Comparison of ENCODE assay signal across 1 cellular context in the genomic region with DNA sequence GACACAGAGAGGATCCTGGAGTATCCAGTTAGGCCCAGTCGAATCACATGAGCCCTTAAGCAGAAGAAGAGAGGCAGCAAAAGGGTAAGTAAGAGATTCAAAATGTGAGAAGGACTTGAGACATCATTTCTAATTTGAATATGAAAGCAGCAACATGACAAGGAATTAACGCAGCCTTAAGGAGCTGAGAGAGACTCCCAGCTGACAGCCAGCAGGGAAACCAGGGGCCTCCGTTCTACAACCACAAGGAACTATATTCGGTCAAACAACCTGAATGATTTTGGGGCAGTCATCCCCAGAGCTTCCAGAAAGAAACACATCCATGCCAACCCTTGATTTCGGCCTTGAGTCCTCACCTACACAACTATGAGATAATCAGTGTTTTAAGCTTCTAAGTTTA.
TF ChIP-seq lines count a peak whose summit lies in the region.

No MANE protein-coding gene starts in this region.

TF ChIP-seq in GM23338, 12 proteins besides CTCF, POLR2A, EP300 and RAD21:
- TF ChIP-seq, protein P1, sequence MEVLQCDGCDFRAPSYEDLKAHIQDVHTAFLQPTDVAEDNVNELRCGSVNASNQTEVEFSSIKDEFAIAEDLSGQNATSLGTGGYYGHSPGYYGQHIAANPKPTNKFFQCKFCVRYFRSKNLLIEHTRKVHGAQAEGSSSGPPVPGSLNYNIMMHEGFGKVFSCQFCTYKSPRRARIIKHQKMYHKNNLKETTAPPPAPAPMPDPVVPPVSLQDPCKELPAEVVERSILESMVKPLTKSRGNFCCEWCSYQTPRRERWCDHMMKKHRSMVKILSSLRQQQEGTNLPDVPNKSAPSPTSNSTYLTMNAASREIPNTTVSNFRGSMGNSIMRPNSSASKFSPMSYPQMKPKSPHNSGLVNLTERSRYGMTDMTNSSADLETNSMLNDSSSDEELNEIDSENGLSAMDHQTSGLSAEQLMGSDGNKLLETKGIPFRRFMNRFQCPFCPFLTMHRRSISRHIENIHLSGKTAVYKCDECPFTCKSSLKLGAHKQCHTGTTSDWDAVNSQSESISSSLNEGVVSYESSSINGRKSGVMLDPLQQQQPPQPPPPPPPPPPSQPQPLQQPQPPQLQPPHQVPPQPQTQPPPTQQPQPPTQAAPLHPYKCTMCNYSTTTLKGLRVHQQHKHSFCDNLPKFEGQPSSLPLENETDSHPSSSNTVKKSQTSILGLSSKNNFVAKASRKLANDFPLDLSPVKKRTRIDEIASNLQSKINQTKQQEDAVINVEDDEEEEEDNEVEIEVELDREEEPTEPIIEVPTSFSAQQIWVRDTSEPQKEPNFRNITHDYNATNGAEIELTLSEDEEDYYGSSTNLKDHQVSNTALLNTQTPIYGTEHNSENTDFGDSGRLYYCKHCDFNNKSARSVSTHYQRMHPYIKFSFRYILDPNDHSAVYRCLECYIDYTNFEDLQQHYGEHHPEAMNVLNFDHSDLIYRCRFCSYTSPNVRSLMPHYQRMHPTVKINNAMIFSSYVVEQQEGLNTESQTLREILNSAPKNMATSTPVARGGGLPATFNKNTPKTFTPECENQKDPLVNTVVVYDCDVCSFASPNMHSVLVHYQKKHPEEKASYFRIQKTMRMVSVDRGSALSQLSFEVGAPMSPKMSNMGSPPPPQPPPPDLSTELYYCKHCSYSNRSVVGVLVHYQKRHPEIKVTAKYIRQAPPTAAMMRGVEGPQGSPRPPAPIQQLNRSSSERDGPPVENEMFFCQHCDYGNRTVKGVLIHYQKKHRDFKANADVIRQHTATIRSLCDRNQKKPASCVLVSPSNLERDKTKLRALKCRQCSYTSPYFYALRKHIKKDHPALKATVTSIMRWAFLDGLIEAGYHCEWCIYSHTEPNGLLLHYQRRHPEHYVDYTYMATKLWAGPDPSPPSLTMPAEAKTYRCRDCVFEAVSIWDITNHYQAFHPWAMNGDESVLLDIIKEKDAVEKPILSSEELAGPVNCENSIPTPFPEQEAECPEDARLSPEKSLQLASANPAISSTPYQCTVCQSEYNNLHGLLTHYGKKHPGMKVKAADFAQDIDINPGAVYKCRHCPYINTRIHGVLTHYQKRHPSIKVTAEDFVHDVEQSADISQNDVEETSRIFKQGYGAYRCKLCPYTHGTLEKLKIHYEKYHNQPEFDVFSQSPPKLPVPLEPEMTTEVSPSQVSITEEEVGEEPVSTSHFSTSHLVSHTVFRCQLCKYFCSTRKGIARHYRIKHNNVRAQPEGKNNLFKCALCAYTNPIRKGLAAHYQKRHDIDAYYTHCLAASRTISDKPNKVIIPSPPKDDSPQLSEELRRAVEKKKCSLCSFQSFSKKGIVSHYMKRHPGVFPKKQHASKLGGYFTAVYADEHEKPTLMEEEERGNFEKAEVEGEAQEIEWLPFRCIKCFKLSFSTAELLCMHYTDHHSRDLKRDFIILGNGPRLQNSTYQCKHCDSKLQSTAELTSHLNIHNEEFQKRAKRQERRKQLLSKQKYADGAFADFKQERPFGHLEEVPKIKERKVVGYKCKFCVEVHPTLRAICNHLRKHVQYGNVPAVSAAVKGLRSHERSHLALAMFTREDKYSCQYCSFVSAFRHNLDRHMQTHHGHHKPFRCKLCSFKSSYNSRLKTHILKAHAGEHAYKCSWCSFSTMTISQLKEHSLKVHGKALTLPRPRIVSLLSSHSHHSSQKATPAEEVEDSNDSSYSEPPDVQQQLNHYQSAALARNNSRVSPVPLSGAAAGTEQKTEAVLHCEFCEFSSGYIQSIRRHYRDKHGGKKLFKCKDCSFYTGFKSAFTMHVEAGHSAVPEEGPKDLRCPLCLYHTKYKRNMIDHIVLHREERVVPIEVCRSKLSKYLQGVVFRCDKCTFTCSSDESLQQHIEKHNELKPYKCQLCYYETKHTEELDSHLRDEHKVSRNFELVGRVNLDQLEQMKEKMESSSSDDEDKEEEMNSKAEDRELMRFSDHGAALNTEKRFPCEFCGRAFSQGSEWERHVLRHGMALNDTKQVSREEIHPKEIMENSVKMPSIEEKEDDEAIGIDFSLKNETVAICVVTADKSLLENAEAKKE (CRISPR knock-in tag; IDR thresholded peaks at IDR 0.05) = no peak
- TF ChIP-seq EZH2 (IDR thresholded peaks at IDR 0.05; ENCODE audit: low read depth, unreplicated experiment) = no peak
- TF ChIP-seq EZH2phosphoT487 (IDR thresholded peaks at IDR 0.05; ENCODE audit: unreplicated experiment) = no peak
- no peak for TF ChIP-seq JUNB (IDR thresholded peaks at IDR 0.05; ENCODE audit: unreplicated experiment)
- no peak for TF ChIP-seq STAT1 (IDR thresholded peaks at IDR 0.05; ENCODE audit: unreplicated experiment)
- TF ChIP-seq, protein P2, sequence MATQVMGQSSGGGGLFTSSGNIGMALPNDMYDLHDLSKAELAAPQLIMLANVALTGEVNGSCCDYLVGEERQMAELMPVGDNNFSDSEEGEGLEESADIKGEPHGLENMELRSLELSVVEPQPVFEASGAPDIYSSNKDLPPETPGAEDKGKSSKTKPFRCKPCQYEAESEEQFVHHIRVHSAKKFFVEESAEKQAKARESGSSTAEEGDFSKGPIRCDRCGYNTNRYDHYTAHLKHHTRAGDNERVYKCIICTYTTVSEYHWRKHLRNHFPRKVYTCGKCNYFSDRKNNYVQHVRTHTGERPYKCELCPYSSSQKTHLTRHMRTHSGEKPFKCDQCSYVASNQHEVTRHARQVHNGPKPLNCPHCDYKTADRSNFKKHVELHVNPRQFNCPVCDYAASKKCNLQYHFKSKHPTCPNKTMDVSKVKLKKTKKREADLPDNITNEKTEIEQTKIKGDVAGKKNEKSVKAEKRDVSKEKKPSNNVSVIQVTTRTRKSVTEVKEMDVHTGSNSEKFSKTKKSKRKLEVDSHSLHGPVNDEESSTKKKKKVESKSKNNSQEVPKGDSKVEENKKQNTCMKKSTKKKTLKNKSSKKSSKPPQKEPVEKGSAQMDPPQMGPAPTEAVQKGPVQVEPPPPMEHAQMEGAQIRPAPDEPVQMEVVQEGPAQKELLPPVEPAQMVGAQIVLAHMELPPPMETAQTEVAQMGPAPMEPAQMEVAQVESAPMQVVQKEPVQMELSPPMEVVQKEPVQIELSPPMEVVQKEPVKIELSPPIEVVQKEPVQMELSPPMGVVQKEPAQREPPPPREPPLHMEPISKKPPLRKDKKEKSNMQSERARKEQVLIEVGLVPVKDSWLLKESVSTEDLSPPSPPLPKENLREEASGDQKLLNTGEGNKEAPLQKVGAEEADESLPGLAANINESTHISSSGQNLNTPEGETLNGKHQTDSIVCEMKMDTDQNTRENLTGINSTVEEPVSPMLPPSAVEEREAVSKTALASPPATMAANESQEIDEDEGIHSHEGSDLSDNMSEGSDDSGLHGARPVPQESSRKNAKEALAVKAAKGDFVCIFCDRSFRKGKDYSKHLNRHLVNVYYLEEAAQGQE (IDR thresholded peaks at IDR 0.05; ENCODE audit: unreplicated experiment) = no peak
- TF ChIP-seq, protein P3, sequence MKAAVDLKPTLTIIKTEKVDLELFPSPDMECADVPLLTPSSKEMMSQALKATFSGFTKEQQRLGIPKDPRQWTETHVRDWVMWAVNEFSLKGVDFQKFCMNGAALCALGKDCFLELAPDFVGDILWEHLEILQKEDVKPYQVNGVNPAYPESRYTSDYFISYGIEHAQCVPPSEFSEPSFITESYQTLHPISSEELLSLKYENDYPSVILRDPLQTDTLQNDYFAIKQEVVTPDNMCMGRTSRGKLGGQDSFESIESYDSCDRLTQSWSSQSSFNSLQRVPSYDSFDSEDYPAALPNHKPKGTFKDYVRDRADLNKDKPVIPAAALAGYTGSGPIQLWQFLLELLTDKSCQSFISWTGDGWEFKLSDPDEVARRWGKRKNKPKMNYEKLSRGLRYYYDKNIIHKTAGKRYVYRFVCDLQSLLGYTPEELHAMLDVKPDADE (IDR thresholded peaks at IDR 0.05) = no peak
- TF ChIP-seq ZNF114 (CRISPR knock-in tag; IDR thresholded peaks at IDR 0.05) = no peak
- no peak for TF ChIP-seq POLR2AphosphoS5 (IDR thresholded peaks at IDR 0.05; ENCODE audit: low read depth)
- TF ChIP-seq CREB1 (CRISPR knock-in tag; IDR thresholded peaks at IDR 0.05; ENCODE audit: low read depth) = no peak
- TF ChIP-seq NANOG (IDR thresholded peaks at IDR 0.05; ENCODE audit: borderline replicate concordance) = no peak
- TF ChIP-seq ZNF331 (CRISPR knock-in tag; IDR thresholded peaks at IDR 0.05; ENCODE audit: low read depth) = no peak
